1 cellular context compared by ENCODE assay signal in the genomic region with DNA sequence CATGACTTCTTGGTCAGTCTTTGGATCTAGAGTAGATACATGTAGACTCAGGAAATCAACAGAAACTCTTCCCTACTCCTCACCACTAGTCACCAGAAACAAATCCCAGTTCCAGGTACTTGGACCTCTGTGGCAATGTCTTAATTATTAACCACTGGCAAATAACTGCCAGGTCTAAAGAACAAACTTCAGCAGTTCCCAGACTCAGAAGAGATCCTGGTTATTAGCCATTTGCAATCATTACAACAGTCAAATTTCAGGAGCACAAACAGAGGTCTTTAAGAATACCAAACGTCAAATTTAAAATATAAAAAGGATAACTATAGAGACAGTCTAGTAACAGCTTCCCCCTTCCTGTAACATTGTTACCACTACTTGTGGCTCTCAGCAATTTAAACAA.
TF ChIP-seq lines count a peak whose summit lies in the region.

No MANE protein-coding gene starts in this region.

TF ChIP-seq in HepG2, 621 proteins besides CTCF, POLR2A, EP300 and RAD21 (continues in another document):
- TF ChIP-seq, protein P1, sequence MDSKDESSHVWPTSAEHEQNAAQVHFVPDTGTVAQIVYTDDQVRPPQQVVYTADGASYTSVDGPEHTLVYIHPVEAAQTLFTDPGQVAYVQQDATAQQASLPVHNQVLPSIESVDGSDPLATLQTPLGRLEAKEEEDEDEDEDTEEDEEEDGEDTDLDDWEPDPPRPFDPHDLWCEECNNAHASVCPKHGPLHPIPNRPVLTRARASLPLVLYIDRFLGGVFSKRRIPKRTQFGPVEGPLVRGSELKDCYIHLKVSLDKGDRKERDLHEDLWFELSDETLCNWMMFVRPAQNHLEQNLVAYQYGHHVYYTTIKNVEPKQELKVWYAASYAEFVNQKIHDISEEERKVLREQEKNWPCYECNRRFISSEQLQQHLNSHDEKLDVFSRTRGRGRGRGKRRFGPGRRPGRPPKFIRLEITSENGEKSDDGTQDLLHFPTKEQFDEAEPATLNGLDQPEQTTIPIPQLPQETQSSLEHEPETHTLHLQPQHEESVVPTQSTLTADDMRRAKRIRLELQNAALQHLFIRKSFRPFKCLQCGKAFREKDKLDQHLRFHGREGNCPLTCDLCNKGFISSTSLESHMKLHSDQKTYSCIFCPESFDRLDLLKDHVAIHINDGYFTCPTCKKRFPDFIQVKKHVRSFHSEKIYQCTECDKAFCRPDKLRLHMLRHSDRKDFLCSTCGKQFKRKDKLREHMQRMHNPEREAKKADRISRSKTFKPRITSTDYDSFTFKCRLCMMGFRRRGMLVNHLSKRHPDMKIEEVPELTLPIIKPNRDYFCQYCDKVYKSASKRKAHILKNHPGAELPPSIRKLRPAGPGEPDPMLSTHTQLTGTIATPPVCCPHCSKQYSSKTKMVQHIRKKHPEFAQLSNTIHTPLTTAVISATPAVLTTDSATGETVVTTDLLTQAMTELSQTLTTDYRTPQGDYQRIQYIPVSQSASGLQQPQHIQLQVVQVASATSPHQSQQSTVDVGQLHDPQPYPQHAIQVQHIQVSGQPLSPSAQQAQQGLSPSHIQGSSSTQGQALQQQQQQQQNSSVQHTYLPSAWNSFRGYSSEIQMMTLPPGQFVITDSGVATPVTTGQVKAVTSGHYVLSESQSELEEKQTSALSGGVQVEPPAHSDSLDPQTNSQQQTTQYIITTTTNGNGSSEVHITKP (CRISPR knock-in tag; IDR thresholded peaks at IDR 0.05; ENCODE audit: low read depth) = 0 out of 2 replicates have a peak, but pooled peaks have one; percentile 20
- no peak for TF ChIP-seq ZNF616 (CRISPR knock-in tag; IDR thresholded peaks at IDR 0.05; ENCODE audit: low read depth)
- TF ChIP-seq GATAD2A (CRISPR knock-in tag; IDR thresholded peaks at IDR 0.05) = peak; percentile 62
- TF ChIP-seq NFYB (CRISPR knock-in tag; IDR thresholded peaks at IDR 0.05) = no peak
- peak; percentile 91 for TF ChIP-seq HNF1A (IDR thresholded peaks at IDR 0.05; ENCODE audit: low read depth)
- TF ChIP-seq HNF1A (CRISPR knock-in tag; IDR thresholded peaks at IDR 0.05; ENCODE audit: borderline replicate concordance) = peak; percentile 88; the same call in 1 of the 2 replicates
- TF ChIP-seq TP53 (CRISPR knock-in tag; conservative IDR thresholded peaks at IDR 0.05) = no peak
- no peak for TF ChIP-seq NFATC3 (CRISPR knock-in tag; IDR thresholded peaks at IDR 0.05)
- TF ChIP-seq ZNF10 (CRISPR knock-in tag; IDR thresholded peaks at IDR 0.05; ENCODE audit: borderline replicate concordance, low read depth) = no peak
- no peak for TF ChIP-seq ZNF709 (CRISPR knock-in tag; IDR thresholded peaks at IDR 0.05)
- TF ChIP-seq PITX1 (CRISPR knock-in tag; IDR thresholded peaks at IDR 0.05) = 0 out of 2 replicates have a peak, but pooled peaks have one; percentile 36
- TF ChIP-seq, protein P2, sequence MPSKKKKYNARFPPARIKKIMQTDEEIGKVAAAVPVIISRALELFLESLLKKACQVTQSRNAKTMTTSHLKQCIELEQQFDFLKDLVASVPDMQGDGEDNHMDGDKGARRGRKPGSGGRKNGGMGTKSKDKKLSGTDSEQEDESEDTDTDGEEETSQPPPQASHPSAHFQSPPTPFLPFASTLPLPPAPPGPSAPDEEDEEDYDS (CRISPR knock-in tag; IDR thresholded peaks at IDR 0.05) = peak; percentile 51; the same call in 1 of the 2 replicates
- TF ChIP-seq MATR3 (CRISPR knock-in tag; IDR thresholded peaks at IDR 0.05) = no peak
- TF ChIP-seq ZNF629 (CRISPR knock-in tag; conservative IDR thresholded peaks at IDR 0.05) = no peak
- TF ChIP-seq RBM39 (IDR thresholded peaks at IDR 0.05; ENCODE audit: low read depth, low read length, poor library complexity, severe bottlenecking) = no peak
- TF ChIP-seq ZZZ3 (CRISPR knock-in tag; IDR thresholded peaks at IDR 0.05; ENCODE audit: borderline replicate concordance) = no peak
- no peak for TF ChIP-seq IKZF4 (CRISPR knock-in tag; IDR thresholded peaks at IDR 0.05; ENCODE audit: borderline replicate concordance, low read depth, not compliant biosample characterization)
- TF ChIP-seq, protein P3, sequence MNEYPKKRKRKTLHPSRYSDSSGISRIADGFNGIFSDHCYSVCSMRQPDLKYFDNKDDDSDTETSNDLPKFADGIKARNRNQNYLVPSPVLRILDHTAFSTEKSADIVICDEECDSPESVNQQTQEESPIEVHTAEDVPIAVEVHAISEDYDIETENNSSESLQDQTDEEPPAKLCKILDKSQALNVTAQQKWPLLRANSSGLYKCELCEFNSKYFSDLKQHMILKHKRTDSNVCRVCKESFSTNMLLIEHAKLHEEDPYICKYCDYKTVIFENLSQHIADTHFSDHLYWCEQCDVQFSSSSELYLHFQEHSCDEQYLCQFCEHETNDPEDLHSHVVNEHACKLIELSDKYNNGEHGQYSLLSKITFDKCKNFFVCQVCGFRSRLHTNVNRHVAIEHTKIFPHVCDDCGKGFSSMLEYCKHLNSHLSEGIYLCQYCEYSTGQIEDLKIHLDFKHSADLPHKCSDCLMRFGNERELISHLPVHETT (CRISPR knock-in tag; conservative IDR thresholded peaks at IDR 0.05) = no peak
- TF ChIP-seq RARG (CRISPR knock-in tag; IDR thresholded peaks at IDR 0.05; ENCODE audit: low read depth) = no peak
- TF ChIP-seq FOXA3 (CRISPR knock-in tag; IDR thresholded peaks at IDR 0.05) = peak; percentile 30
- peak; percentile 59 for TF ChIP-seq SAP130 (CRISPR knock-in tag; IDR thresholded peaks at IDR 0.05; ENCODE audit: low read depth)
- TF ChIP-seq, protein P4, sequence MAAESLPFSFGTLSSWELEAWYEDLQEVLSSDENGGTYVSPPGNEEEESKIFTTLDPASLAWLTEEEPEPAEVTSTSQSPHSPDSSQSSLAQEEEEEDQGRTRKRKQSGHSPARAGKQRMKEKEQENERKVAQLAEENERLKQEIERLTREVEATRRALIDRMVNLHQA (CRISPR knock-in tag; IDR thresholded peaks at IDR 0.05) = no peak
- TF ChIP-seq ZNF280D (CRISPR knock-in tag; IDR thresholded peaks at IDR 0.05) = 0 out of 2 replicates have a peak, but pooled peaks have one; percentile 38
- TF ChIP-seq GABPA (IDR thresholded peaks at IDR 0.05; ENCODE audit: low read depth, low read length) = no peak
- peak; percentile 24; the same call in 1 of the 2 replicates for TF ChIP-seq GABPA (CRISPR knock-in tag; IDR thresholded peaks at IDR 0.05; ENCODE audit: low read depth)
- TF ChIP-seq ZNF891 (CRISPR knock-in tag; IDR thresholded peaks at IDR 0.05) = no peak
- peak; percentile 31; the same call in 1 of the 2 replicates for TF ChIP-seq MAFF (IDR thresholded peaks at IDR 0.05; ENCODE audit: low read depth, low read length)
- TF ChIP-seq ZNF225 (CRISPR knock-in tag; IDR thresholded peaks at IDR 0.05) = no peak
- TF ChIP-seq ZNF296 (CRISPR knock-in tag; conservative IDR thresholded peaks at IDR 0.05) = no peak
- TF ChIP-seq ZNF644 (CRISPR knock-in tag; IDR thresholded peaks at IDR 0.05; ENCODE audit: low read depth) = no peak
- no peak for TF ChIP-seq PTBP1 (IDR thresholded peaks at IDR 0.05; ENCODE audit: low read depth, low read length, poor library complexity, severe bottlenecking)
- no peak for TF ChIP-seq REXO4 (CRISPR knock-in tag; IDR thresholded peaks at IDR 0.05; ENCODE audit: borderline replicate concordance)
- TF ChIP-seq NFE2L1 (CRISPR knock-in tag; IDR thresholded peaks at IDR 0.05; ENCODE audit: borderline replicate concordance) = no peak
- peak; percentile 61; the same call in 1 of the 2 replicates for TF ChIP-seq HNF4G (IDR thresholded peaks at IDR 0.05; ENCODE audit: borderline replicate concordance, low read depth, low read length)
- no peak for TF ChIP-seq HNF4G (CRISPR knock-in tag; IDR thresholded peaks at IDR 0.05; ENCODE audit: borderline replicate concordance, low read depth)
- TF ChIP-seq FUBP1 (CRISPR knock-in tag; IDR thresholded peaks at IDR 0.05; ENCODE audit: borderline replicate concordance) = no peak
- no peak for TF ChIP-seq FOXO1 (CRISPR knock-in tag; IDR thresholded peaks at IDR 0.05)
- TF ChIP-seq SPEN (CRISPR knock-in tag; IDR thresholded peaks at IDR 0.05; ENCODE audit: low read depth) = no peak
- 0 out of 2 replicates have a peak, but pooled peaks have one; percentile 13 for TF ChIP-seq ZMYM4 (CRISPR knock-in tag; IDR thresholded peaks at IDR 0.05)
- TF ChIP-seq MXI1 (IDR thresholded peaks at IDR 0.05; ENCODE audit: borderline replicate concordance, low read depth, low read length) = peak; percentile 14; the same call in 1 of the 3 replicates
- peak; percentile 44; the same call in 1 of the 2 replicates for TF ChIP-seq POLR2AphosphoS5 (IDR thresholded peaks at IDR 0.05; ENCODE audit: low read depth, low read length)
- TF ChIP-seq KLF9 (CRISPR knock-in tag; IDR thresholded peaks at IDR 0.05; ENCODE audit: low read depth) = 0 out of 2 replicates have a peak, but pooled peaks have one; percentile 34
- TF ChIP-seq ARHGAP35 (CRISPR knock-in tag; IDR thresholded peaks at IDR 0.05; ENCODE audit: borderline replicate concordance) = no peak
- TF ChIP-seq ASH2L (IDR thresholded peaks at IDR 0.05; ENCODE audit: insufficient read length, low read depth, low read length) = peak; percentile 61
